In the genomic region with DNA sequence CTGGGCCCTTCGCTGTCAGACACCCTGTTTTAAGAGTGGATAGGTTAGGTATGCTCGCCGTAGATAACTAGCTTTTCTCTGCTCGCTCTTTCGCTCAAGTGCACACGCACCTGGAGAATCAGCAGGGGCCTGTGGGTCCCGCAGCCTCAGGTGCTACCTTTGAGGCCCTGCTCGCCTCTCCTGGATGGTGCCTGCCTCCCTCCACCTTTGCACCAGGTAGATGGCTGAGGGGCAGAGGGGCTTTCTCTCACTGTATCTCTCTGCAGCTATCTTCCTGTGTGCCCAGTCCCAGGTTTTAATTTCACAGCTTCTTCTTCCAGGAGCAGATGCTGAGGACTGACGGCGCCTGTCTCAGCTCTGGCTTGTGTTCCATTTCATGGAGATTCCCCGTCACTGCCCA, we compare ENCODE assay signal across 22 cellular contexts.
A peak's percentile ranks its signal among the peaks of the same experiment; 100 is the strongest.
DNase-seq lines count a peak whose midpoint lies in the region; ATAC-seq, FAIRE-seq and TF ChIP-seq lines count a peak whose summit lies in the region.
"Had no signal": no experiment of that assay in that cellular context is flagged by ENCODE, and none has a peak within 500 bp of the region (broad histone marks: within the 10 kb centered on the region; RNA-seq: fewer than 3 reads in every experiment).

No MANE protein-coding gene starts in this region.

- H3K4me2 ChIP-seq in trophoblast cell (ENCODE audit: low read length): no peak overlapping the region

- no peak overlapping the region for H4K12ac ChIP-seq in trophoblast cell (ENCODE audit: low read depth, low read length)

- H3K4ac ChIP-seq in trophoblast cell (ENCODE audit: low read depth, low read length): no peak overlapping the region

- intact Hi-C loops in heart left ventricle (cut with DNase I) (no loop called here), Right ventricle myocardium superior (cut with DNase I) (no loop called here), thyroid gland (cut with DNase I) (no loop called here)

- TF ChIP-seq CTCF in heart left ventricle (IDR thresholded peaks at IDR 0.05) (no peak), thyroid gland (IDR thresholded peaks at IDR 0.05) (no peak)

- no peak for FAIRE-seq in H54 (lab: Jason Lieb, UNC)
- FAIRE-seq: A204.1, GM19239 had no signal

- H3K14ac ChIP-seq in trophoblast cell (ENCODE audit: low read length): peak overlapping the region; percentile 39

- peak overlapping the region; percentile 29 for H2BK12ac ChIP-seq in trophoblast cell (ENCODE audit: low read length)

- H3K79me2 ChIP-seq in trophoblast cell (ENCODE audit: control insufficient read depth, insufficient read depth, low read length, poor library complexity): peaks cover 2% of the 10 kb centered on the region

- no peak for TF ChIP-seq POLR2A in heart left ventricle (IDR thresholded peaks at IDR 0.05)
- TF ChIP-seq POLR2A in H54 (IDR thresholded peaks at IDR 0.05; ENCODE audit: low read depth, low read length): no peak
- TF ChIP-seq POLR2A in thyroid gland (IDR thresholded peaks at IDR 0.05): no peak

- H4K91ac ChIP-seq in trophoblast cell (ENCODE audit: low read depth, low read length): peak overlapping the region; percentile 26

- 89 to 95% (median 92%) methylated on average over 11 of the region's 11 CpGs for WGBS in heart left ventricle, 4 donors
- no CpG with 5 or more reads among the region's 11 CpGs for WGBS in trophoblast cell (ENCODE audit: extremely low coverage, insufficient coverage, insufficient read length)
- WGBS in thyroid gland, 2 donors: 72 to 75% methylated on average over 11 of the region's 11 CpGs

- no peak overlapping the region for H2AFZ ChIP-seq in trophoblast cell (ENCODE audit: insufficient read depth, low read length, poor library complexity)

- H3K27ac ChIP-seq in heart left ventricle: peak overlapping the region in 8 of 12 donors; percentile 8 to 78 (median 36)
- peak overlapping the region; percentile 82 for H3K27ac ChIP-seq in angular gyrus (ENCODE audit: low read depth, low read length)
- H3K27ac ChIP-seq in trophoblast cell (ENCODE audit: low read depth, low read length): no peak overlapping the region
- no peak overlapping the region for H3K27ac ChIP-seq in thyroid gland
- H3K27ac ChIP-seq: RWPE1, SJSA1 had no signal

- no peak overlapping the region for H3K23ac ChIP-seq in trophoblast cell (ENCODE audit: low read length)

- H3K79me1 ChIP-seq in trophoblast cell (ENCODE audit: low read length): peaks cover 6% of the 10 kb centered on the region

- H2AK5ac ChIP-seq in trophoblast cell (ENCODE audit: low read length): no peak overlapping the region

- H3K36me3 ChIP-seq in heart left ventricle (no peaks in the 10 kb centered on the region), trophoblast cell (ENCODE audit: control insufficient read depth in 1 of 2, insufficient read depth in 2 of 2, low read length in 2 of 2) (no peaks in the 10 kb centered on the region), thyroid gland (no peaks in the 10 kb centered on the region)
- H3K36me3 ChIP-seq: BLaER1 treated with 17β-estradiol and CSF1 and Interleukin-3, amounts not matched to agents 10 nM and 100 nM; HAP-1; MG63; SJSA1 had no signal

- no peak overlapping the region for H2BK5ac ChIP-seq in trophoblast cell (ENCODE audit: low read depth, low read length, poor library complexity)

- H3K9ac ChIP-seq in trophoblast cell (ENCODE audit: low read length): no peak overlapping the region
- H3K9ac ChIP-seq: BLaER1 treated with 17β-estradiol and CSF1 and Interleukin-3, amounts not matched to agents 10 nM and 100 nM had no signal

- H3K4me1 ChIP-seq in heart left ventricle (peaks cover 0 to 22% (median 1%) of the 10 kb centered on the region in 12 donors), trophoblast cell (ENCODE audit: control insufficient read depth in 1 of 2, insufficient read depth in 2 of 2, low read length in 2 of 2) (peaks cover 11 to 17% of the 10 kb centered on the region in 2 experiments), thyroid gland (peaks cover 0 to 7% of the 10 kb centered on the region in 2 donors)
- H3K4me1 ChIP-seq: HAP-1, SJSA1 had no signal

- no peaks in the 10 kb centered on the region for H3K9me3 ChIP-seq in heart left ventricle
- no peaks in the 10 kb centered on the region for H3K9me3 ChIP-seq in trophoblast cell (ENCODE audit: insufficient read depth, low read depth, low read length)
- H3K9me3 ChIP-seq in thyroid gland: no peaks in the 10 kb centered on the region
- H3K9me3 ChIP-seq: BLaER1 treated with 17β-estradiol and CSF1 and Interleukin-3, amounts not matched to agents 10 nM and 100 nM; HAP-1; MG63; SJSA1 had no signal

- H3K4me3 ChIP-seq in heart left ventricle (no peak overlapping the region), trophoblast cell (ENCODE audit: low read depth, low read length) (no peak overlapping the region), thyroid gland (replicated peaks in 1 of 3) (no peak overlapping the region)
- H3K4me3 ChIP-seq: BLaER1 treated with 17β-estradiol and CSF1 and Interleukin-3, amounts not matched to agents 10 nM and 100 nM; HAP-1; MG63; SJSA1 had no signal

- no peak for ATAC-seq in heart left ventricle
- ATAC-seq in Right ventricle myocardium superior (ENCODE audit: poor library complexity): no peak
- ATAC-seq: PC-3 had no signal

- H4K8ac ChIP-seq in trophoblast cell (ENCODE audit: low read depth, low read length): no peak overlapping the region

- no peaks in the 10 kb centered on the region for H3K27me3 ChIP-seq in heart left ventricle
- H3K27me3 ChIP-seq in trophoblast cell (ENCODE audit: insufficient read depth, low read length): no peaks in the 10 kb centered on the region
- H3K27me3 ChIP-seq in thyroid gland: no peaks in the 10 kb centered on the region
- H3K27me3 ChIP-seq: BLaER1 treated with 17β-estradiol and CSF1 and Interleukin-3, amounts not matched to agents 10 nM and 100 nM; MG63; SJSA1 had no signal

- H3K18ac ChIP-seq in trophoblast cell (ENCODE audit: low read length): no peak overlapping the region

- no peak for DNase-seq in heart left ventricle
- DNase-seq in Right ventricle myocardium superior: no peak
- DNase-seq in islet precursor cell: peak; percentile 51
- DNase-seq in trophoblast cell: no peak
- no peak for DNase-seq in H54 (ENCODE audit: insufficient read length, low spot score)
- no peak for DNase-seq in NOMO-1 (lab: John Stamatoyannopoulos, UW; ENCODE audit: unreplicated experiment in 2 of 2)
- no peak for DNase-seq in thyroid gland
- DNase-seq: DMS 273 treated with DMSO at 0.1 percent for 48 hours, EL, IMR-90, Karpas-422, MG63, NCI-H187, NCI-H748 treated with DMSO at 0.1 percent for 48 hours, PC-3 had no signal

- H2BK120ac ChIP-seq in trophoblast cell (ENCODE audit: insufficient read depth, low read length, poor library complexity): peak overlapping the region; percentile 11

Comparison
In these comparisons a context has a peak if more than half of its experiments do, and no peak if none do; other contexts are left out.
1. H3K27ac ChIP-seq: peak in heart left ventricle (8 of 12) and angular gyrus (single experiment); none in trophoblast cell (single experiment) and thyroid gland (0 of 3).